In genomic region chrX:40388441-40388840, GRCh38 we compare ENCODE assay signal across 29 cellular contexts.
"Had no signal": no experiment of that assay in that cellular context is flagged by ENCODE, and none has a peak within 500 bp of the region (broad histone marks: within the 10 kb centered on the region; RNA-seq: fewer than 3 reads in every experiment).

No MANE protein-coding gene starts in this region.

- H3K4me3 ChIP-seq: esophagus squamous epithelium, heart right ventricle, lower lobe of right lung, right lobe of liver, suprapubic skin, vagina had no signal

- H3K9me3 Mint-ChIP-seq: effector memory CD8-positive, alpha-beta T cell; naive B cell; natural killer cell treated with Interleukin-12 subunit alpha and Interleukin-12 subunit beta and Interleukin-15 and Interleukin-18, amount 100 ng/mL, for 72 hours; stimulated activated naive CD8-positive, alpha-beta T cell treated with anti-CD3 and anti-CD28 coated beads, Interleukin-15, amount 100 ng/mL, for 72 hours had no signal

- FAIRE-seq: endometrium, small intestine had no signal

- H3K27ac ChIP-seq: esophagus squamous epithelium, heart right ventricle, lower lobe of right lung, neutrophil, parathyroid adenoma, right lobe of liver, suprapubic skin, vagina had no signal

- H3K9me3 ChIP-seq: esophagus squamous epithelium, heart right ventricle, lower lobe of right lung, neutrophil, right lobe of liver, suprapubic skin, vagina had no signal

- H3K4me3 Mint-ChIP-seq: effector memory CD8-positive, alpha-beta T cell; naive B cell; natural killer cell treated with Interleukin-12 subunit alpha and Interleukin-12 subunit beta and Interleukin-15 and Interleukin-18, amount 100 ng/mL, for 72 hours; neural crest cell; stimulated activated naive CD8-positive, alpha-beta T cell treated with anti-CD3 and anti-CD28 coated beads, Interleukin-15, amount 100 ng/mL, for 72 hours had no signal

- ATAC-seq: effector memory CD8-positive, alpha-beta T cell; natural killer cell treated with Interleukin-12 subunit alpha and Interleukin-12 subunit beta and Interleukin-15 and Interleukin-18, amount 100 ng/mL, for 72 hours; right lobe of liver; stimulated activated naive CD8-positive, alpha-beta T cell treated with anti-CD3 and anti-CD28 coated beads, Interleukin-15, amount 100 ng/mL, for 72 hours had no signal

- H3K4me1 ChIP-seq: esophagus squamous epithelium, lower lobe of right lung, parathyroid adenoma, right lobe of liver, suprapubic skin, vagina had no signal

- H3K27me3 ChIP-seq: esophagus squamous epithelium, neutrophil, right lobe of liver, suprapubic skin, vagina had no signal

- H3K36me3 Mint-ChIP-seq: naive B cell; natural killer cell treated with Interleukin-12 subunit alpha and Interleukin-12 subunit beta and Interleukin-15 and Interleukin-18, amount 100 ng/mL, for 72 hours had no signal

- H3K27me3 Mint-ChIP-seq: effector memory CD8-positive, alpha-beta T cell; naive B cell; progenitor cell of endocrine pancreas; stimulated activated naive CD8-positive, alpha-beta T cell treated with anti-CD3 and anti-CD28 coated beads, Interleukin-15, amount 100 ng/mL, for 72 hours had no signal

- H3K36me3 ChIP-seq: esophagus squamous epithelium, heart right ventricle, lower lobe of right lung, neutrophil, right lobe of liver, suprapubic skin, vagina had no signal

- H3K27ac Mint-ChIP-seq: effector memory CD8-positive, alpha-beta T cell; naive B cell; natural killer cell treated with Interleukin-12 subunit alpha and Interleukin-12 subunit beta and Interleukin-15 and Interleukin-18, amount 100 ng/mL, for 72 hours; progenitor cell of endocrine pancreas; stimulated activated naive CD8-positive, alpha-beta T cell treated with anti-CD3 and anti-CD28 coated beads, Interleukin-15, amount 100 ng/mL, for 72 hours had no signal

- DNase-seq: cortex of kidney; effector memory CD8-positive, alpha-beta T cell; erythroblast; esophagus squamous epithelium; foreskin melanocyte; glutamatergic neuron; heart right ventricle; hippocampal formation; islet precursor cell; kidney glomerular epithelial cell; left ventricle myocardium superior; lower lobe of right lung; naive B cell; right lobe of liver; small intestine; stimulated activated CD4-positive, alpha-beta T cell treated with anti-CD3 and anti-CD28 coated beads, Interleukin-15, amount 100 ng/mL, for 24 hours; stimulated activated CD4-positive, alpha-beta T cell treated with anti-CD3 and anti-CD28 coated beads, Interleukin-2, amount 100 ng/mL, for 48 hours; stimulated activated CD8-positive, alpha-beta memory T cell treated with anti-CD3 and anti-CD28 coated beads, Interleukin-4, amount 100 ng/mL, for 48 hours; stimulated activated naive CD4-positive, alpha-beta T cell; stimulated activated naive CD8-positive, alpha-beta T cell treated with anti-CD3 and anti-CD28 coated beads, Interleukin-15, amount 100 ng/mL, for 72 hours; trophoblast cell had no signal

- H3K9ac ChIP-seq: parathyroid adenoma had no signal

- H3K79me2 ChIP-seq: parathyroid adenoma had no signal
